In the genomic region with DNA sequence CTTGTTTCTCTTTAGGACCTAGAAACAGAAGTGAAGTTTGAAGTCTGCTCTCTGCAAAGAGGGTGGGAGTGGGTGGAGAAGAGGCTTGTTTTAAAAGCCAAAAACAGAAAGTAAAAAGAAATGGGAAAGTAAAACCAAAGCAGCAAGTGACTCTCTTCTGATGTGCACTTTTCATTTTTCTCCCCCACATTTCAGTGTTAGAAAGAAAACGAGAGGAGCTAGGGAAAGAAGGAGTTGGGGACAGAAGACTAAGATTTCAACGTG, we compare ENCODE assay signal across 9 cellular contexts. TPM values are rescaled to one million over a fixed set of nuclear protein-coding genes. Genes with fewer than 3 reads are reported as not detected.
DNase-seq lines count a peak whose midpoint lies in the region; ATAC-seq, FAIRE-seq and TF ChIP-seq lines count a peak whose summit lies in the region.
"Had no signal": no experiment of that assay in that cellular context is flagged by ENCODE, and none has a peak within 500 bp of the region (broad histone marks: within the 10 kb centered on the region; RNA-seq: fewer than 3 reads in every experiment).

No MANE protein-coding gene starts in this region.

- no peak for TF ChIP-seq POLR2A in vagina (IDR thresholded peaks at IDR 0.05)

- H3K4me2 ChIP-seq in GM23248 (ENCODE audit: unreplicated experiment): peak overlapping the region; percentile 67

- intact Hi-C loops in kidney (cut with DNase I): no loop called here
- intact Hi-C loops in vagina (cut with DNase I): no loop called here

- H3K9ac ChIP-seq in GM23248 (no peak overlapping the region), kidney (ENCODE audit: low read length in 2 of 2) (no peak overlapping the region)

- DNase-seq in GM23248 (no peak), RKO (ENCODE audit: low spot score) (peak; percentile 46), kidney (no peak), vagina (ENCODE audit: extremely low spot score in 2 of 2) (no peak), iPS-NIHi11 (ENCODE audit: low spot score) (no peak), HPDE6-E6E7 (ENCODE audit: extremely low spot score) (no peak), T1000 (lab: John Stamatoyannopoulos, UW) (no peak)

- no peak overlapping the region for H3K27ac ChIP-seq in GM23248
- H3K27ac ChIP-seq in kidney (ENCODE audit: low read depth in 2 of 2, low read length in 2 of 2): no peak overlapping the region
- H3K27ac ChIP-seq in vagina: no peak overlapping the region

- H3F3A ChIP-seq in GM23248 (ENCODE audit: insufficient read depth): peaks cover 21% of the 10 kb centered on the region; the same call in 1 of the 2 replicates

- H3K9me3 ChIP-seq in GM23248 (ENCODE audit: low read depth) (no peaks in the 10 kb centered on the region), kidney (ENCODE audit: control insufficient read depth in 1 of 2, low read length in 2 of 2) (no peaks in the 10 kb centered on the region), vagina (no peaks in the 10 kb centered on the region)

- H3K4me3 ChIP-seq in GM23248: peak overlapping the region; percentile 42; the same call in 1 of the 2 replicates
- peak overlapping the region; percentile 58 to 60 for H3K4me3 ChIP-seq in kidney (ENCODE audit: low read length in 2 of 2)
- H3K4me3 ChIP-seq in vagina: peak overlapping the region; percentile 52 to 59

- peak; percentile 47 for ATAC-seq in GM18508 (IDR thresholded peaks at IDR 0.05; ENCODE audit: insufficient read depth, unreplicated experiment)

- H3K4me1 ChIP-seq in GM23248 (ENCODE audit: insufficient read depth): peaks cover 25% of the 10 kb centered on the region
- peaks cover 0 to 13% of the 10 kb centered on the region in 2 donors for H3K4me1 ChIP-seq in kidney (ENCODE audit: control insufficient read depth in 1 of 2, insufficient read depth in 1 of 2, low read depth in 1 of 2, low read length in 2 of 2)
- peaks cover 20% of the 10 kb centered on the region for H3K4me1 ChIP-seq in vagina

- H3K27me3 ChIP-seq in GM23248 (replicated peaks; ENCODE audit: insufficient read depth) (peaks cover 43% of the 10 kb centered on the region), vagina (no peaks in the 10 kb centered on the region)

- in situ Hi-C loops in GM23248 (cut with MboI): no loop called here

- no peaks in the 10 kb centered on the region for H3K36me3 ChIP-seq in GM23248 (ENCODE audit: low read depth)
- no peaks in the 10 kb centered on the region for H3K36me3 ChIP-seq in kidney (ENCODE audit: control insufficient read depth in 1 of 2, insufficient read depth in 2 of 2, low read length in 2 of 2)
- H3K36me3 ChIP-seq in vagina: no peaks in the 10 kb centered on the region

- no peaks in the 10 kb centered on the region for H3K9me2 ChIP-seq in GM23248 (ENCODE audit: insufficient read depth)

- FAIRE-seq in kidney (lab: Jason Lieb, UNC): no peak

- no peak for TF ChIP-seq CTCF in kidney (IDR thresholded peaks at IDR 0.05; ENCODE audit: borderline replicate concordance, extremely low read depth, insufficient read depth)
- no peak for TF ChIP-seq CTCF in vagina (IDR thresholded peaks at IDR 0.05)

- H4K20me1 ChIP-seq in GM23248 (ENCODE audit: insufficient read depth): no peaks in the 10 kb centered on the region

- no peaks in the 10 kb centered on the region for H3K79me2 ChIP-seq in GM23248 (ENCODE audit: insufficient read depth)

- WGBS in GM23248 (ENCODE audit: low coverage in 1 of 2, low lambda C conversion rate in 2 of 2, missing lambda C conversion rate in 2 of 2), 2 experiments: 35 to 41% methylated on average over 2 of the region's 2 CpGs

- peak overlapping the region; percentile 40; the same call in 1 of the 2 replicates for H2AFZ ChIP-seq in GM23248

RNA-seq across cellular contexts. Expression of gene C6orf141, which starts 1.3 kb away (rescaled TPM):
- total RNA-seq in GM23248 (2014; rRNA removed; shearing (Covaris generic)): not detected in 2 replicates
- polyA plus RNA-seq in GM23248 (2016; fragmentation: Nextera tagmentation; extraction: Ambion mirVana): not detected in 2 replicates
- 2.2 TPM for total RNA-seq in kidney
- not detected for polyA plus RNA-seq in kidney (ENCODE audit: insufficient read depth, low read depth, low replicate concordance)
- total RNA-seq in vagina: 14.2 TPM

RNA-seq across cellular contexts. Expression of gene GLYATL3, which starts 52.1 kb away (rescaled TPM):
- total RNA-seq in GM23248 (2014; rRNA removed; shearing (Covaris generic)): not detected in 2 replicates
- polyA plus RNA-seq in GM23248 (2016; fragmentation: Nextera tagmentation; extraction: Ambion mirVana) (not detected in 2 replicates), kidney (ENCODE audit: insufficient read depth, low read depth, low replicate concordance) (not detected)
- total RNA-seq in kidney (not detected), vagina (not detected)
- total RNA-seq: lung microvascular endothelial cell had no signal
